ENCODE assay signal across 29 cellular contexts in genomic region chr4:153452661-153453378, GRCh38. TPM values are rescaled to one million over a fixed set of nuclear protein-coding genes. Genes with fewer than 3 reads are reported as not detected.
DNase-seq lines count a peak whose midpoint lies in the region; ATAC-seq and TF ChIP-seq lines count a peak whose summit lies in the region.
"Had no signal": no experiment of that assay in that cellular context is flagged by ENCODE, and none has a peak within 500 bp of the region (broad histone marks: within the 10 kb centered on the region; RNA-seq: fewer than 3 reads in every experiment).

No MANE protein-coding gene starts in this region.

- intact Hi-C loops in cardiac septum (cut with DNase I) = no loop called here

- POLR2A ChIA-PET in WTC11 (lab: Charles Lee) = no interaction called here

- H3K4me3 ChIP-seq in adipocyte (ENCODE audit: low read length) = no peak overlapping the region
- H3K4me3 ChIP-seq: A549, SK-N-MC, testis, vagina had no signal

- peaks cover 28% of the 10 kb centered on the region for H3K4me1 Mint-ChIP-seq in activated naive CD4-positive, alpha-beta T cell treated with anti-CD3 and anti-CD28 coated beads, Interleukin-2, amount 50 U/mL, for 24 hours
- H3K4me1 Mint-ChIP-seq in naive B cell (peaks cover 24 to 44% (median 43%) of the 10 kb centered on the region in 3 donors), WTC11 (peaks cover 20% of the 10 kb centered on the region)
- H3K4me1 Mint-ChIP-seq in activated T-cell treated with anti-CD3 and anti-CD28 coated beads, Interleukin-2, amount 50 U/mL, for 24 hours (ENCODE audit: low read depth) = peaks cover 25% of the 10 kb centered on the region

- no peak for ATAC-seq in naive B cell (ENCODE audit: low read depth in 2 of 2)
- no peak for ATAC-seq in WTC11
- ATAC-seq: A549; activated CD8-positive, alpha-beta memory T cell treated with anti-CD3 and anti-CD28 coated beads, Interleukin-2, amount 10 ng/mL, durations not matched to agents 7 days and 5 days; activated T-cell treated with anti-CD3 and anti-CD28 coated beads, Interleukin-2, amount 50 U/mL, for 72 hours had no signal

- peaks cover 30% of the 10 kb centered on the region for H3K4me1 ChIP-seq in adipocyte (ENCODE audit: control insufficient read depth, insufficient read depth, low read length)
- H3K4me1 ChIP-seq: A549, BE2C, testis, vagina had no signal

- H3K9ac ChIP-seq in adipocyte (ENCODE audit: low read length) = peak overlapping the region; percentile 71

- no peaks in the 10 kb centered on the region for H3K9me3 Mint-ChIP-seq in activated naive CD4-positive, alpha-beta T cell treated with anti-CD3 and anti-CD28 coated beads, Interleukin-2, amount 50 U/mL, for 24 hours
- H3K9me3 Mint-ChIP-seq in naive B cell (no peaks in the 10 kb centered on the region), WTC11 (peaks cover 5% of the 10 kb centered on the region)
- no peaks in the 10 kb centered on the region for H3K9me3 Mint-ChIP-seq in activated T-cell treated with anti-CD3 and anti-CD28 coated beads, Interleukin-2, amount 50 U/mL, for 24 hours
- H3K9me3 Mint-ChIP-seq: activated T-cell treated with anti-CD3 and anti-CD28 coated beads, Interleukin-2, amount 50 U/mL, for 72 hours; dendritic cell treated with granulocyte-macrophage colony-stimulating factor and Interleukin-4, amounts not matched to agents 40 ng/mL and 50 ng/mL, for 4 days had no signal

- no peak overlapping the region for H3K4me3 Mint-ChIP-seq in activated naive CD4-positive, alpha-beta T cell treated with anti-CD3 and anti-CD28 coated beads, Interleukin-2, amount 50 U/mL, for 24 hours
- no peak overlapping the region for H3K4me3 Mint-ChIP-seq in naive B cell
- no peak overlapping the region for H3K4me3 Mint-ChIP-seq in activated T-cell treated with anti-CD3 and anti-CD28 coated beads, Interleukin-2, amount 50 U/mL, for 24 hours
- no peak overlapping the region for H3K4me3 Mint-ChIP-seq in WTC11
- H3K4me3 Mint-ChIP-seq: activated CD8-positive, alpha-beta memory T cell treated with anti-CD3 and anti-CD28 coated beads, Interleukin-2, amount 10 ng/mL, durations not matched to agents 7 days and 5 days; activated T-cell treated with anti-CD3 and anti-CD28 coated beads, Interleukin-2, amount 50 U/mL, for 72 hours; dendritic cell treated with granulocyte-macrophage colony-stimulating factor and Interleukin-4, amounts not matched to agents 40 ng/mL and 50 ng/mL, for 4 days; endodermal cell had no signal

- H3K27me3 Mint-ChIP-seq in activated naive CD4-positive, alpha-beta T cell treated with anti-CD3 and anti-CD28 coated beads, Interleukin-2, amount 50 U/mL, for 24 hours = no peaks in the 10 kb centered on the region
- H3K27me3 Mint-ChIP-seq in naive B cell (no peaks in the 10 kb centered on the region), WTC11 (ENCODE audit: low read depth) (peaks cover 3% of the 10 kb centered on the region; the same call in 1 of the 2 replicates)
- H3K27me3 Mint-ChIP-seq in activated T-cell treated with anti-CD3 and anti-CD28 coated beads, Interleukin-2, amount 50 U/mL, for 24 hours = no peaks in the 10 kb centered on the region

- no peaks in the 10 kb centered on the region for H3K9me3 ChIP-seq in adipocyte (ENCODE audit: control insufficient read depth, low read length)
- H3K9me3 ChIP-seq: A549, BE2C, testis, vagina had no signal

- no peaks in the 10 kb centered on the region for H3K27me3 ChIP-seq in adipocyte (replicated peaks; ENCODE audit: control insufficient read depth, insufficient read depth, low read length)
- H3K27me3 ChIP-seq: BE2C, testis, vagina had no signal

- peak overlapping the region; percentile 77 for H3K27ac Mint-ChIP-seq in activated naive CD4-positive, alpha-beta T cell treated with anti-CD3 and anti-CD28 coated beads, Interleukin-2, amount 50 U/mL, for 24 hours
- H3K27ac Mint-ChIP-seq in naive B cell (peak overlapping the region in 4 of 6 donors; percentile 14 to 73 (median 49)), WTC11 (no peak overlapping the region)
- H3K27ac Mint-ChIP-seq in activated T-cell treated with anti-CD3 and anti-CD28 coated beads, Interleukin-2, amount 50 U/mL, for 24 hours = no peak overlapping the region
- H3K27ac Mint-ChIP-seq: activated CD8-positive, alpha-beta memory T cell treated with anti-CD3 and anti-CD28 coated beads, Interleukin-2, amount 10 ng/mL, durations not matched to agents 7 days and 5 days; activated T-cell treated with anti-CD3 and anti-CD28 coated beads, Interleukin-2, amount 50 U/mL, for 72 hours; dendritic cell treated with granulocyte-macrophage colony-stimulating factor and Interleukin-4, amounts not matched to agents 40 ng/mL and 50 ng/mL, for 4 days; endodermal cell; progenitor cell of endocrine pancreas had no signal

- TF ChIP-seq CTCF in WTC11 (IDR thresholded peaks at IDR 0.05) = no peak

- CTCF ChIA-PET in WTC11 (lab: Charles Lee) = interaction anchor here (0.7 to 1.4 kb wide), 7 partner anchors 13 to 166 kb away, joined by 3 to 8 read pairs (median 3); partner anchors contain the start of genes MND1 and TMEM131L

- H3K36me3 ChIP-seq in adipocyte (ENCODE audit: control insufficient read depth, insufficient read depth, low read length, severe bottlenecking) = no peaks in the 10 kb centered on the region
- H3K36me3 ChIP-seq: BE2C, vagina had no signal

- DNase-seq in activated naive CD4-positive, alpha-beta T cell treated with anti-CD3 and anti-CD28 coated beads, Interleukin-2, amount 50 U/mL, for 16 hours = no peak
- DNase-seq in adipocyte (ENCODE audit: low read depth) = no peak
- DNase-seq in naive B cell = no peak
- no peak for DNase-seq in T1000 (lab: John Stamatoyannopoulos, UW)
- DNase-seq in activated T-cell treated with anti-CD3 and anti-CD28 coated beads, Interleukin-2, amount 50 U/mL, for 24 hours = no peak
- DNase-seq in cardiac septum (ENCODE audit: low spot score) = no peak
- no peak for DNase-seq in WTC11 (ENCODE audit: low spot score)
- DNase-seq: activated CD4-positive, alpha-beta T cell treated with anti-CD3 and anti-CD28 coated beads for 4 hours; activated CD8-positive, alpha-beta memory T cell treated with anti-CD3 and anti-CD28 coated beads, Interleukin-2, amount 10 ng/mL, durations not matched to agents 7 days and 5 days; activated naive CD4-positive, alpha-beta T cell treated with Interleukin-2 at 50 U/mL for 16 hours; activated T-cell treated with anti-CD3 and anti-CD28 coated beads, Interleukin-2, amount 50 U/mL, for 72 hours; central memory CD4-positive, alpha-beta T cell; DMS79; foreskin melanocyte; HCEC 1CT; kidney glomerular epithelial cell; NCI-H1417 treated with DMSO at 0.1 percent for 48 hours; OCI-M1; stimulated activated naive CD4-positive, alpha-beta T cell treated with Interleukin-2 at 50 U/mL for 16 hours; T-helper 2 cell; testis had no signal

- no peaks in the 10 kb centered on the region for H3K36me3 Mint-ChIP-seq in activated naive CD4-positive, alpha-beta T cell treated with anti-CD3 and anti-CD28 coated beads, Interleukin-2, amount 50 U/mL, for 24 hours
- H3K36me3 Mint-ChIP-seq in naive B cell (no peaks in the 10 kb centered on the region), WTC11 (no peaks in the 10 kb centered on the region; the same call in 1 of the 2 replicates)
- H3K36me3 Mint-ChIP-seq in activated T-cell treated with anti-CD3 and anti-CD28 coated beads, Interleukin-2, amount 50 U/mL, for 24 hours (ENCODE audit: low read depth) = no peaks in the 10 kb centered on the region
- H3K36me3 Mint-ChIP-seq: activated CD8-positive, alpha-beta memory T cell treated with anti-CD3 and anti-CD28 coated beads, Interleukin-2, amount 10 ng/mL, durations not matched to agents 7 days and 5 days had no signal

TF ChIP-seq in WTC11, 78 proteins besides CTCF, POLR2A, EP300 and RAD21 (continues in another document):
- TF ChIP-seq RORB (CRISPR knock-in tag; IDR thresholded peaks at IDR 0.05) = no peak
- TF ChIP-seq ERG (CRISPR knock-in tag; IDR thresholded peaks at IDR 0.05) = no peak
- no peak for TF ChIP-seq ETV6 (CRISPR knock-in tag; IDR thresholded peaks at IDR 0.05)
- no peak for TF ChIP-seq SP1 (CRISPR knock-in tag; conservative IDR thresholded peaks at IDR 0.05)
- TF ChIP-seq NR2C2 (CRISPR knock-in tag; IDR thresholded peaks at IDR 0.05) = no peak
- no peak for TF ChIP-seq FOXP4 (CRISPR knock-in tag; IDR thresholded peaks at IDR 0.05)
- no peak for TF ChIP-seq HMGA2 (CRISPR knock-in tag; IDR thresholded peaks at IDR 0.05)
- TF ChIP-seq FOXP1 (CRISPR knock-in tag; IDR thresholded peaks at IDR 0.05; ENCODE audit: borderline replicate concordance) = no peak
- TF ChIP-seq KAT7 (CRISPR knock-in tag; IDR thresholded peaks at IDR 0.05; ENCODE audit: borderline replicate concordance) = no peak
- TF ChIP-seq SMAD3 (CRISPR knock-in tag; IDR thresholded peaks at IDR 0.05; ENCODE audit: borderline replicate concordance) = no peak
- TF ChIP-seq ZNF263 (CRISPR knock-in tag; IDR thresholded peaks at IDR 0.05; ENCODE audit: low read depth) = no peak

RNA-seq across cellular contexts. Expression of gene TMEM131L, which starts 13.3 kb away (rescaled TPM):
- polyA plus RNA-seq in naive B cell (ENCODE audit: low read depth in 6 of 6) = 10 to 100 TPM; 52.2 to 86.7 (median 68.1) TPM
- total RNA-seq in cardiac septum (21.2 TPM), WTC11 (2021) (18.1 to 26.7 TPM (median 19.2 TPM) in 3 replicates)

Comparison
In these comparisons a context has a peak if more than half of its experiments do, and no peak if none do; other contexts are left out.
1. H3K27ac Mint-ChIP-seq: peak in activated naive CD4-positive, alpha-beta T cell treated with anti-CD3 and anti-CD28 coated beads, Interleukin-2, amount 50 U/mL, for 24 hours (single experiment) and naive B cell (4 of 6); none in activated T-cell treated with anti-CD3 and anti-CD28 coated beads, Interleukin-2, amount 50 U/mL, for 24 hours (single experiment) and WTC11 (single experiment).